Comparison of ENCODE assay signal across 9 cellular contexts in the genomic region with DNA sequence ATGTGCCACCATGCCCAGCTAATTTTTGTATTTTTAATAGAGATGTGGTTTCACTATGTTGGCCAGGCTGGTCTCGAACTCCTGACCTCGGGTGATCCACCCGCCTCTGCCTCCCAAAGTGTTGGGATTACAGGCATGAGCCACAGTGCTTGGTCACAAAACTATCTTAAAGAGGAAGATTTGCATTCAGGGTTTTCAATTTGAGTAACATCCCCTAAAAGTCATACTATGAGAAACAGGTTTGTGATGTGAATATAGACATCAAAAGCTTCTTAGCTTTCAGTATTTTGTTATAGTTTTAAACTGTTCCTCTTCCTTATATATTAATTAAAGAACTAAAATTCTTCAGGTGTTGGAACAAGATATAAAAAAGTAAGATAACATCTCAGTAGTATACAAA. TPM values are rescaled to one million over a fixed set of nuclear protein-coding genes. Genes with fewer than 3 reads are reported as not detected.
DNase-seq lines count a peak whose midpoint lies in the region; ATAC-seq and TF ChIP-seq lines count a peak whose summit lies in the region.
"Not testable (repeated sequence)": the region's sequence is repeated elsewhere in the genome, so short reads cannot be mapped to it uniquely, and the experiment has no call there.
"Had no signal": no experiment of that assay in that cellular context is flagged by ENCODE, and none has a peak within 500 bp of the region (broad histone marks: within the 10 kb centered on the region; RNA-seq: fewer than 3 reads in every experiment).

No MANE protein-coding gene starts in this region.

- H3K27ac ChIP-seq in IMR-90 (ENCODE audit: insufficient read depth, low read length): not testable (repeated sequence)
- peak overlapping the region in 3 of 5 donors; percentile 2 to 78 (median 64) for H3K27ac ChIP-seq in adrenal gland

- TF ChIP-seq RAD21 in IMR-90 (IDR thresholded peaks at IDR 0.05; ENCODE audit: low read length): not testable (repeated sequence)

- H2AK9ac ChIP-seq in IMR-90 (replicated peaks; ENCODE audit: low read depth, low read length, poor library complexity): not testable (repeated sequence)

- intact Hi-C loops in IMR-90 (cut with micrococcal nuclease): loop anchor here (10.0 kb wide), 1 partner anchor 205 kb away; the partner anchor contains the start of gene BZW1
- intact Hi-C loops in adrenal gland (cut with DNase I): not testable (repeated sequence)

- peak; percentile 61 for ATAC-seq in GM18519 (IDR thresholded peaks at IDR 0.05; ENCODE audit: low FRiP score, unreplicated experiment)
- ATAC-seq in GM21723 (IDR thresholded peaks at IDR 0.05; ENCODE audit: unreplicated experiment): peak; percentile 63
- peak; percentile 76 for ATAC-seq in HG02885 (IDR thresholded peaks at IDR 0.05; ENCODE audit: poor library complexity, unreplicated experiment)
- ATAC-seq in IMR-90 (ENCODE audit: low read depth): not testable (repeated sequence)

- H3K14ac ChIP-seq in IMR-90 (replicated peaks; ENCODE audit: low read depth, low read length): not testable (repeated sequence)

- in situ Hi-C loops in IMR-90 (cut with MboI; ENCODE audit: low sequenced_read_pairs): not testable (repeated sequence)

- WGBS in IMR-90 (ENCODE audit: extremely low coverage in 2 of 2, insufficient read length in 1 of 2), 2 experiments: no CpG with 5 or more reads among the region's 3 CpGs
- WGBS in adrenal gland, 4 donors: 85 to 98% (median 92%) methylated on average over 3 of the region's 3 CpGs

- not testable (repeated sequence) for H4K91ac ChIP-seq in IMR-90 (ENCODE audit: insufficient read depth, low read depth, low read length)

- dilution Hi-C loops in IMR-90 (cut with HindIII; ENCODE audit: low sequenced_read_pairs, unreplicated experiment): not testable (repeated sequence)

- not testable (repeated sequence) for H3K4me3 ChIP-seq in IMR-90 (ENCODE audit: insufficient read depth, low read depth, low read length); adrenal gland
- H3K4me3 ChIP-seq in skeletal muscle satellite cell (ENCODE audit: low read length): peak overlapping the region; percentile 67

- H3K4me1 ChIP-seq in IMR-90 (ENCODE audit: control insufficient read depth, insufficient read depth, low read length): not testable (repeated sequence)
- peaks cover under 1 to 26% of the 10 kb centered on the region in 2 donors for H3K4me1 ChIP-seq in adrenal gland (replicated peaks in 1 of 2)
- peaks cover 40% of the 10 kb centered on the region for H3K4me1 ChIP-seq in skeletal muscle satellite cell (ENCODE audit: control insufficient read depth, insufficient read depth, low read length)

- not testable (repeated sequence) for TF ChIP-seq CTCF in IMR-90 (conservative IDR thresholded peaks at IDR 0.05; ENCODE audit: low read depth, low read length); adrenal gland (IDR thresholded peaks at IDR 0.05)

- H3K27me3 ChIP-seq in IMR-90 (ENCODE audit: control insufficient read depth, insufficient read depth, low read length); adrenal gland; skeletal muscle satellite cell (ENCODE audit: control insufficient read depth, insufficient read depth, low read length): not testable (repeated sequence)

- H3K18ac ChIP-seq in IMR-90 (ENCODE audit: low read depth, low read length): not testable (repeated sequence)

- H4K8ac ChIP-seq in IMR-90 (ENCODE audit: low read depth in 2 of 2, low read length in 2 of 2): not testable (repeated sequence)

- not testable (repeated sequence) for H3K36me3 ChIP-seq in IMR-90 (ENCODE audit: control insufficient read depth, insufficient read depth, low read length)
- H3K36me3 ChIP-seq in adrenal gland (replicated peaks in 1 of 2) (peaks cover 0 to 96% of the 10 kb centered on the region in 2 donors), skeletal muscle satellite cell (ENCODE audit: insufficient read depth, low read length) (peaks cover 26% of the 10 kb centered on the region)

- H2AFZ ChIP-seq in IMR-90 (replicated peaks; ENCODE audit: low read length, poor library complexity): not testable (repeated sequence)

- H2AK5ac ChIP-seq in IMR-90 (ENCODE audit: low read depth, low read length): not testable (repeated sequence)

- H2BK15ac ChIP-seq in IMR-90 (ENCODE audit: low read depth, low read length): not testable (repeated sequence)

- CTCF ChIA-PET in IMR-90 (lab: Yijun Ruan, JAX): interaction anchor here (0.9 kb wide), 1 partner anchor 59 kb away, joined by 3 read pairs; no protein-coding TSS in a partner anchor

- H3K79me1 ChIP-seq in IMR-90 (ENCODE audit: low read depth in 1 of 2, low read length in 2 of 2): peaks cover 3 to 12% of the 10 kb centered on the region in 2 experiments; a peak in 1 of 4 replicates

- H4K5ac ChIP-seq in IMR-90 (ENCODE audit: low read depth, low read length): not testable (repeated sequence)

- not testable (repeated sequence) for TF ChIP-seq POLR2A in IMR-90 (IDR thresholded peaks at IDR 0.05; ENCODE audit: low read depth, low read length); adrenal gland (IDR thresholded peaks at IDR 0.05)

- not testable (repeated sequence) for H4K20me1 ChIP-seq in IMR-90 (ENCODE audit: insufficient read depth, low read length)

- H3K9ac ChIP-seq in IMR-90 (ENCODE audit: low read depth, low read length): not testable (repeated sequence)
- H3K9ac ChIP-seq in skeletal muscle satellite cell (ENCODE audit: low read depth, low read length): peak overlapping the region; percentile 82

- peaks cover 11% of the 10 kb centered on the region for H3K9me1 ChIP-seq in IMR-90 (ENCODE audit: insufficient read depth, low read length)

- not testable (repeated sequence) for H2BK20ac ChIP-seq in IMR-90 (ENCODE audit: low read depth, low read length)

- not testable (repeated sequence) for H3K4ac ChIP-seq in IMR-90 (ENCODE audit: low read depth, low read length)

- H3K56ac ChIP-seq in IMR-90 (ENCODE audit: extremely low read depth, insufficient read depth, low read length): not testable (repeated sequence)

- DNase-seq in IMR-90, adrenal gland: not testable (repeated sequence)
- peak; percentile 7 for DNase-seq in activated CD4-positive, alpha-beta T cell treated with anti-CD3 and anti-CD28 coated beads for 48 hours

- H2BK5ac ChIP-seq in IMR-90 (ENCODE audit: low read depth, low read length, poor library complexity, severe bottlenecking): peak overlapping the region; percentile 53

- H3K23ac ChIP-seq in IMR-90 (ENCODE audit: low read depth, low read length): not testable (repeated sequence)

- not testable (repeated sequence) for H3K4me2 ChIP-seq in IMR-90 (ENCODE audit: low read depth, low read length)
- H3K4me2 ChIP-seq in skeletal muscle satellite cell (ENCODE audit: low read length): peak overlapping the region; percentile 77

- POLR2A ChIA-PET in IMR-90 (lab: Charles Lee; ENCODE audit: unreplicated experiment): not testable (repeated sequence)

- H3K9me3 ChIP-seq in IMR-90 (ENCODE audit: control insufficient read depth, insufficient read depth, low read length); adrenal gland (replicated peaks in 1 of 3); skeletal muscle satellite cell (replicated peaks; ENCODE audit: low read length): not testable (repeated sequence)

- H2BK120ac ChIP-seq in IMR-90 (ENCODE audit: low read depth, low read length): not testable (repeated sequence)

- not testable (repeated sequence) for BruUV-seq in IMR-90 (replicated peaks; lab: Mats Ljungman, UMichigan)

RNA-seq across cellular contexts. Expression of gene AOX1, which starts 24.4 kb away (rescaled TPM):
- total RNA-seq in IMR-90 (2012; rRNA removed) (57.2 and 59.9 TPM in 2 replicates), adrenal gland (1,000 to 10,000 TPM in 2 of 8 donors, 100 to 1,000 TPM in 6; 650 to 1,121 (median 899) TPM)
- polyA plus RNA-seq in IMR-90 (2012; rRNA removed) (18.7 and 21.7 TPM in 2 replicates), adrenal gland (100 to 1,000 TPM; 101 to 406 (median 127) TPM)
- polyA plus RNA-seq in IMR-90 (2012; cell fraction: cytosol; rRNA removed): 6.1 and 8.5 TPM in 2 replicates
- polyA plus RNA-seq in IMR-90 (2012; cell fraction: nucleus; rRNA removed; ENCODE audit: low replicate concordance): 1.6 and 13.0 TPM in 2 replicates
- total RNA-seq in skeletal muscle satellite cell (2012; rRNA removed): 150 and 223 TPM in 2 replicates
- total RNA-seq: CD4-positive, alpha-beta T cell had no signal
- polyA plus RNA-seq: IgD-negative memory B cell had no signal

Comparison
In these comparisons a context has a peak if more than half of its experiments do, and no peak if none do; other contexts are left out.
1. RNA of gene AOX1, which starts 24.4 kb away (total RNA-seq): 650 to 1,121 TPM in adrenal gland; 57.2 to 59.9 TPM in IMR-90; every median in the first group is over 10 times any median in the second.